8 cellular contexts compared by ENCODE assay signal in the genomic region with DNA sequence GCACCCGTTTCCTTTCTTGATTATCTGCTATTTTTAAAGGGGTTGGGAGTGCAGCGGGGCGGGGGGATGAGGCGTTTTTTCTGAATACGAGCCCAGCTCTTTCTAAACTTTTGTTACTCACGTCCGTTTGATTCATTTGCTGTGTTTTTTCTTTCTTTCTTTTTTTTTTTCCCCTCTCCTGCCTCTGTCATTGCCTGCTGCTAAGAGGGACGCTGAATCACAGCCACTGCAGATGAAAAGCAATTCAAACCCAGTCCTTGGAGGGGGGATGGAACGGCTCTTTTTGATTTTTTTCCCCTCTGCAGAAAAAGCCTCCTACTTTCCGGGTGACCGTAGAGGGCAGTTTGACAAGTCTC. TPM values are rescaled to one million over a fixed set of nuclear protein-coding genes. Genes with fewer than 3 reads are reported as not detected.
DNase-seq lines count a peak whose midpoint lies in the region; ATAC-seq and TF ChIP-seq lines count a peak whose summit lies in the region.

No MANE protein-coding gene starts in this region.

- no peaks in the 10 kb centered on the region for H3K4me1 ChIP-seq in prostate gland (replicated peaks)

- H3K27me3 ChIP-seq in prostate gland (replicated peaks; ENCODE audit: insufficient read depth) = no peaks in the 10 kb centered on the region

- peak overlapping the region; percentile 72 to 85 for H3K27ac ChIP-seq in prostate gland

- ATAC-seq in activated CD8-positive, alpha-beta T cell treated with anti-CD3 and anti-CD28 coated beads, Interleukin-2, amount 10 ng/mL, durations not matched to agents 7 days and 5 days = no peak
- ATAC-seq in GM18858 (IDR thresholded peaks at IDR 0.05; ENCODE audit: unreplicated experiment) (no peak), GM18519 (IDR thresholded peaks at IDR 0.05; ENCODE audit: low FRiP score, unreplicated experiment) (no peak)

- 1% methylated on average over 11 of the region's 11 CpGs for WGBS in prostate gland

- TF ChIP-seq POLR2A in prostate gland (IDR thresholded peaks at IDR 0.05) = no peak

- H3K36me3 Mint-ChIP-seq in CD14-positive monocyte (peaks cover 0 to 2% of the 10 kb centered on the region in 2 donors), HFFc6 (ENCODE audit: low read depth) (peaks cover 32% of the 10 kb centered on the region)
- no peaks in the 10 kb centered on the region for H3K36me3 Mint-ChIP-seq in activated CD8-positive, alpha-beta T cell treated with anti-CD3 and anti-CD28 coated beads, Interleukin-2, amount 10 ng/mL, durations not matched to agents 7 days and 5 days (ENCODE audit: low read depth)

- TF ChIP-seq CTCF in CD14-positive monocyte (IDR thresholded peaks at IDR 0.05) (no peak), HFFc6 (IDR thresholded peaks at IDR 0.05) (no peak), prostate gland (IDR thresholded peaks at IDR 0.05) (no peak)

- H3K36me3 ChIP-seq in prostate gland = no peaks in the 10 kb centered on the region

- peaks cover 47 to 51% (median 50%) of the 10 kb centered on the region in 3 donors for H3K27me3 Mint-ChIP-seq in CD14-positive monocyte (ENCODE audit: low read depth in 3 of 3)
- peaks cover 3% of the 10 kb centered on the region for H3K27me3 Mint-ChIP-seq in HFFc6 (ENCODE audit: insufficient read depth)
- peaks cover 52% of the 10 kb centered on the region for H3K27me3 Mint-ChIP-seq in activated CD8-positive, alpha-beta T cell treated with anti-CD3 and anti-CD28 coated beads, Interleukin-2, amount 10 ng/mL, durations not matched to agents 7 days and 5 days (ENCODE audit: low read depth)

- H3K4me3 ChIP-seq in prostate gland = peak overlapping the region; percentile 59 to 79

- peak overlapping the region in 1 of 7 donors; percentile 20 for H3K27ac Mint-ChIP-seq in CD14-positive monocyte
- H3K27ac Mint-ChIP-seq in HFFc6 = peak overlapping the region; percentile 96
- H3K27ac Mint-ChIP-seq in activated CD8-positive, alpha-beta T cell treated with anti-CD3 and anti-CD28 coated beads, Interleukin-2, amount 10 ng/mL, durations not matched to agents 7 days and 5 days = no peak overlapping the region

- POLR2A ChIA-PET in activated CD8-positive, alpha-beta T cell treated with anti-CD3 and anti-CD28 coated beads, Interleukin-2, amount 10 ng/mL, durations not matched to agents 7 days and 5 days (lab: Charles Lee) = no interaction called here

- no peak for DNase-seq in CD14-positive monocyte (ENCODE audit: low spot score)
- DNase-seq in HFFc6 = peak; percentile 85
- DNase-seq in activated CD8-positive, alpha-beta T cell treated with anti-CD3 and anti-CD28 coated beads, Interleukin-2, amount 10 ng/mL, durations not matched to agents 7 days and 5 days = peak; percentile 22
- peak; percentile 60 for DNase-seq in glomerular visceral epithelial cell (ENCODE audit: extremely low spot score)
- DNase-seq in prostate gland (ENCODE audit: low spot score) = no peak
- no peak for DNase-seq in NCI-H524 treated with DMSO at 0.1 percent for 48 hours (lab: John Stamatoyannopoulos, UW)

- CTCF ChIA-PET in activated CD8-positive, alpha-beta T cell treated with anti-CD3 and anti-CD28 coated beads, Interleukin-2, amount 10 ng/mL, durations not matched to agents 7 days and 5 days (lab: Charles Lee) = no interaction called here

- peaks cover 0 to 7% (median 2%) of the 10 kb centered on the region in 7 donors for H3K9me3 Mint-ChIP-seq in CD14-positive monocyte
- H3K9me3 Mint-ChIP-seq in HFFc6 = no peaks in the 10 kb centered on the region
- no peaks in the 10 kb centered on the region for H3K9me3 Mint-ChIP-seq in activated CD8-positive, alpha-beta T cell treated with anti-CD3 and anti-CD28 coated beads, Interleukin-2, amount 10 ng/mL, durations not matched to agents 7 days and 5 days (ENCODE audit: insufficient read depth)

- H3K9me3 ChIP-seq in prostate gland = no peaks in the 10 kb centered on the region

- peaks cover 24% of the 10 kb centered on the region for H3K4me1 Mint-ChIP-seq in CD14-positive monocyte
- H3K4me1 Mint-ChIP-seq in HFFc6 (ENCODE audit: low read depth) = peaks cover 52% of the 10 kb centered on the region
- peaks cover 11% of the 10 kb centered on the region for H3K4me1 Mint-ChIP-seq in activated CD8-positive, alpha-beta T cell treated with anti-CD3 and anti-CD28 coated beads, Interleukin-2, amount 10 ng/mL, durations not matched to agents 7 days and 5 days (ENCODE audit: low read depth)

- intact Hi-C loops in CD14-positive monocyte (cut with micrococcal nuclease) (no loop called here), prostate gland (cut with DNase I) (loop anchor here (2.0 kb wide), 1 partner anchor 71 kb away; no protein-coding TSS in a partner anchor)

- H3K4me3 Mint-ChIP-seq in CD14-positive monocyte (peak overlapping the region; percentile 78 to 89), HFFc6 (peak overlapping the region; percentile 94)
- H3K4me3 Mint-ChIP-seq in activated CD8-positive, alpha-beta T cell treated with anti-CD3 and anti-CD28 coated beads, Interleukin-2, amount 10 ng/mL, durations not matched to agents 7 days and 5 days = peak overlapping the region; percentile 62

RNA-seq across cellular contexts. Expression of gene RASSF8, which starts 0.6 kb away (rescaled TPM):
- under 1 TPM in 1 of 2 donors, not detected in 1; 0.39 TPM for polyA plus RNA-seq in CD14-positive monocyte
- total RNA-seq in HFFc6 (2021; fragmentation: NEBNext Ultra II Directional; extraction: Animal tissue kit (Norgen Biotek cat#: 25700)) = 10 to 100 TPM; 61.7 to 84.5 (median 77.0) TPM
- total RNA-seq in activated CD8-positive, alpha-beta T cell treated with anti-CD3 and anti-CD28 coated beads, Interleukin-2, amount 10 ng/mL, durations not matched to agents 7 days and 5 days = 1 to 10 TPM; 1.0 TPM
- total RNA-seq in prostate gland = 10 to 100 TPM; 26.0 to 62.1 TPM

Comparison
In these comparisons a context has a peak if more than half of its experiments do, and no peak if none do; other contexts are left out.
1. DNase-seq: peak in HFFc6 (single experiment), activated CD8-positive, alpha-beta T cell treated with anti-CD3 and anti-CD28 coated beads, Interleukin-2, amount 10 ng/mL, durations not matched to agents 7 days and 5 days (single experiment) and glomerular visceral epithelial cell (single experiment); none in CD14-positive monocyte (single experiment), prostate gland (single experiment) and NCI-H524 treated with DMSO at 0.1 percent for 48 hours (single experiment).
2. RNA of gene RASSF8, which starts 0.6 kb away (total RNA-seq): 61.7 to 84.5 TPM in HFFc6 and 26.0 to 62.1 TPM in prostate gland; 1.0 TPM in activated CD8-positive, alpha-beta T cell treated with anti-CD3 and anti-CD28 coated beads, Interleukin-2, amount 10 ng/mL, durations not matched to agents 7 days and 5 days; every median in the first group is over 10 times any median in the second.
3. Peak in every context shown above with its lines, with median percentiles within 50 percentile points of each other: H3K4me3 Mint-ChIP-seq.